ENCODE assay signal across 10 cellular contexts in the genomic region with DNA sequence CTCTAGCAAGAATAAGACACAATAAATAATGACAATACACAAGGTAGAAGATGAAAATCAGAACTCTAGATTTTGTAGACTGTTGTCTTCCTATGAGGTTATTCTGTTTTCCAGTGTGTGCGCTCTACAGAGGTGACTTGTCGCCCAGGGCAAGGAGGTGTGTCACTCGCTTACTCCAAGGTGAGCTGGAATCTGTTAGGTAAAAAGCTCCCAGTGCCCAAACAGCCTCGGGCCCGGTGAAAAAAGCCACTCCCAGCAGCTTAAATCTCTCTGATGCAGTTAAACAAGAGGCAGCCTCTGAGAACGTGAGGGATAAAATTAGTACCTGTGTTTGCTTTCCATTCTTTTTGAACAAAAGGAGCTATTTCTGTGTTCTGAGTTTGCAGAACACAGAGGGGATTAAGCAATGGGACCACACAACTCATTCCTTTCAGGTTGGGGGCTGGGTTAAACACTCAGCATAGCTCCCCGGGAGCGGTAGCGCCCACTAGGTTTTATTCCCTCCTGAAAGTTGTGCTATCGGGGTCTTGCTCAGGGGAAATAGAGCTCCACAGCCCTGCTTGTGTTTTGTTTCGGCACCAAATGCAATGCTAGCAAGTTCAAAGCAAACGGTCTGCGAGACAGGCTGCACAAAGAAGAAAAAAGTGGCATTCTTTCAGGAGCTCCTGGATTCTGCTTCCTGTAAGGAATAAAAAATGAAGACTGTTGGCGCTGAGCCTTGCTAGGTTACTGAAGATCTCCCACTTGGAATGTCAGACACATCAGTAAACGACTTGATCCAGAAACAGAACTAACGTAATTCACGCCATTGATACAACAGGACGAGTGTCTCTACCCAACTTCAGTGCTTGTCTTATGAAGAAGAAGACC.
DNase-seq lines count a peak whose midpoint lies in the region; ATAC-seq, FAIRE-seq and TF ChIP-seq lines count a peak whose summit lies in the region.
"Had no signal": no experiment of that assay in that cellular context is flagged by ENCODE, and none has a peak within 500 bp of the region (broad histone marks: within the 10 kb centered on the region; RNA-seq: fewer than 3 reads in every experiment).

No MANE protein-coding gene starts in this region.

- DNase-seq in CD14-positive monocyte (ENCODE audit: low spot score) (no peak), NCI-H1105 (lab: John Stamatoyannopoulos, UW) (peak; percentile 54), bronchial epithelial cell (ENCODE audit: low read depth) (peak; percentile 57), T1000 (lab: John Stamatoyannopoulos, UW) (no peak), GOT3 (lab: John Stamatoyannopoulos, UW) (no peak), NCI-H524 treated with DMSO at 0.1 percent for 48 hours (lab: John Stamatoyannopoulos, UW) (no peak)
- DNase-seq in naive thymus-derived CD4-positive, alpha-beta T cell: no peak
- DNase-seq: NCI-H524 had no signal

- H3K27ac Mint-ChIP-seq in CD14-positive monocyte: peak overlapping the region in 1 of 7 donors; percentile 2
- peak overlapping the region in 3 of 9 donors; percentile 12 to 50 (median 13) for H3K27ac Mint-ChIP-seq in naive thymus-derived CD4-positive, alpha-beta T cell

- H3K9me3 Mint-ChIP-seq in CD14-positive monocyte: no peaks in the 10 kb centered on the region
- peaks cover 0 to 5% (median 2%) of the 10 kb centered on the region in 11 donors for H3K9me3 Mint-ChIP-seq in naive thymus-derived CD4-positive, alpha-beta T cell

- no peaks in the 10 kb centered on the region for H3K36me3 ChIP-seq in bronchial epithelial cell (ENCODE audit: control insufficient read depth, insufficient read depth, low read length)
- no peaks in the 10 kb centered on the region for H3K36me3 ChIP-seq in naive thymus-derived CD4-positive, alpha-beta T cell (ENCODE audit: control insufficient read depth in 2 of 3, insufficient read depth in 3 of 3, low read length in 3 of 3)

- no peak for ATAC-seq in naive thymus-derived CD4-positive, alpha-beta T cell
- no peak for ATAC-seq in GM21737 (IDR thresholded peaks at IDR 0.05; ENCODE audit: unreplicated experiment)

- H3K4me1 Mint-ChIP-seq in CD14-positive monocyte: peaks cover 16% of the 10 kb centered on the region
- peaks cover 0 to 22% (median 3%) of the 10 kb centered on the region in 7 donors for H3K4me1 Mint-ChIP-seq in naive thymus-derived CD4-positive, alpha-beta T cell

- H3K27me3 Mint-ChIP-seq in CD14-positive monocyte (ENCODE audit: low read depth in 3 of 3): peaks cover 8 to 22% (median 16%) of the 10 kb centered on the region in 3 donors
- peaks cover 5 to 25% (median 9%) of the 10 kb centered on the region in 5 donors for H3K27me3 Mint-ChIP-seq in naive thymus-derived CD4-positive, alpha-beta T cell

- intact Hi-C loops in CD14-positive monocyte (cut with micrococcal nuclease): no loop called here
- intact Hi-C loops in naive thymus-derived CD4-positive, alpha-beta T cell (cut with micrococcal nuclease): no loop called here

- no peak overlapping the region for H3K4me3 ChIP-seq in bronchial epithelial cell (ENCODE audit: low read depth, low read length)
- H3K4me3 ChIP-seq in naive thymus-derived CD4-positive, alpha-beta T cell (ENCODE audit: low read length): no peak overlapping the region

- POLR2A ChIA-PET in naive thymus-derived CD4-positive, alpha-beta T cell (lab: Charles Lee): no interaction called here

- TF ChIP-seq CTCF in CD14-positive monocyte (IDR thresholded peaks at IDR 0.05) (no peak), bronchial epithelial cell (IDR thresholded peaks at IDR 0.05; ENCODE audit: insufficient read depth, low read length, severe bottlenecking) (peak; percentile 3)

- no peaks in the 10 kb centered on the region for H3K4me1 ChIP-seq in naive thymus-derived CD4-positive, alpha-beta T cell (ENCODE audit: control insufficient read depth in 2 of 2, insufficient read depth in 2 of 2, low read length in 2 of 2)

- no peaks in the 10 kb centered on the region for H3K36me3 Mint-ChIP-seq in CD14-positive monocyte
- no peaks in the 10 kb centered on the region for H3K36me3 Mint-ChIP-seq in naive thymus-derived CD4-positive, alpha-beta T cell

- H3K27me3 ChIP-seq in bronchial epithelial cell (ENCODE audit: control insufficient read depth, insufficient read depth, low read length): no peaks in the 10 kb centered on the region
- no peaks in the 10 kb centered on the region for H3K27me3 ChIP-seq in naive thymus-derived CD4-positive, alpha-beta T cell (ENCODE audit: control insufficient read depth in 2 of 2, insufficient read depth in 2 of 2, low read length in 2 of 2)

- H3K9me3 ChIP-seq in naive thymus-derived CD4-positive, alpha-beta T cell (ENCODE audit: control insufficient read depth in 2 of 3, low read length in 3 of 3): no peaks in the 10 kb centered on the region

- CTCF ChIA-PET in naive thymus-derived CD4-positive, alpha-beta T cell (lab: Charles Lee): no interaction called here

- H3K4me3 Mint-ChIP-seq in CD14-positive monocyte: peak overlapping the region; percentile 59 to 90
- H3K4me3 Mint-ChIP-seq in naive thymus-derived CD4-positive, alpha-beta T cell: peak overlapping the region in 9 of 10 donors; percentile 0 to 67 (median 52)

- H3K27ac ChIP-seq in naive thymus-derived CD4-positive, alpha-beta T cell (ENCODE audit: low read depth, low read length): no peak overlapping the region
- H3K27ac ChIP-seq: epithelial cell of prostate had no signal

- peak; percentile 83 for FAIRE-seq in bronchial epithelial cell (lab: Jason Lieb, UNC)

Comparison
In these comparisons a context has a peak if more than half of its experiments do, and no peak if none do; other contexts are left out.
1. DNase-seq: peak in NCI-H1105 (single experiment) and bronchial epithelial cell (single experiment); none in CD14-positive monocyte (single experiment), naive thymus-derived CD4-positive, alpha-beta T cell (0 of 9), T1000 (single experiment), GOT3 (single experiment) and NCI-H524 treated with DMSO at 0.1 percent for 48 hours (single experiment).